In genomic region chr17:27353469-27354050, GRCh38 we compare ENCODE assay signal across 8 cellular contexts. TPM values are rescaled to one million over a fixed set of nuclear protein-coding genes. Genes with fewer than 3 reads are reported as not detected.
DNase-seq lines count a peak whose midpoint lies in the region; ATAC-seq lines count a peak whose summit lies in the region.

No MANE protein-coding gene starts in this region.

- H3K4me1 ChIP-seq in CD4-positive, CD25-positive, alpha-beta regulatory T cell (ENCODE audit: control insufficient read depth, insufficient read depth, low read length, poor library complexity, severe bottlenecking) = peaks cover 21% of the 10 kb centered on the region
- no peaks in the 10 kb centered on the region for H3K4me1 ChIP-seq in ectodermal cell (ENCODE audit: control insufficient read depth, insufficient read depth, low read length)

- H3K4me1 Mint-ChIP-seq in CD4-positive, CD25-positive, alpha-beta regulatory T cell = peaks cover 5 to 21% (median 7%) of the 10 kb centered on the region in 4 donors
- peaks cover 23% of the 10 kb centered on the region for H3K4me1 Mint-ChIP-seq in activated CD8-positive, alpha-beta T cell treated with anti-CD3 and anti-CD28 coated beads, Interleukin-2, amount 10 ng/mL, durations not matched to agents 7 days and 5 days (ENCODE audit: low read depth)

- no peaks in the 10 kb centered on the region for H3K9me3 Mint-ChIP-seq in CD4-positive, CD25-positive, alpha-beta regulatory T cell
- no peaks in the 10 kb centered on the region for H3K9me3 Mint-ChIP-seq in activated CD8-positive, alpha-beta T cell treated with anti-CD3 and anti-CD28 coated beads, Interleukin-2, amount 10 ng/mL, durations not matched to agents 7 days and 5 days (ENCODE audit: insufficient read depth)

- no peaks in the 10 kb centered on the region for H3K9me3 ChIP-seq in CD4-positive, CD25-positive, alpha-beta regulatory T cell (ENCODE audit: control insufficient read depth in 2 of 2, low read length in 2 of 2)
- H3K9me3 ChIP-seq in ectodermal cell (ENCODE audit: control insufficient read depth, low read length) = no peaks in the 10 kb centered on the region

- peak overlapping the region; percentile 62 for H3K4me3 ChIP-seq in CD4-positive, CD25-positive, alpha-beta regulatory T cell (ENCODE audit: low read depth, low read length)
- H3K4me3 ChIP-seq in ectodermal cell (ENCODE audit: insufficient read depth, low read depth, low read length) = peak overlapping the region; percentile 78

- WGBS in ectodermal cell, 2 experiments = 1 to 2% methylated on average over 57 of the region's 57 CpGs

- no peaks in the 10 kb centered on the region for H3K27me3 ChIP-seq in CD4-positive, CD25-positive, alpha-beta regulatory T cell (ENCODE audit: control insufficient read depth, insufficient read depth, low read length)
- no peaks in the 10 kb centered on the region for H3K27me3 ChIP-seq in ectodermal cell (ENCODE audit: control insufficient read depth, insufficient read depth, low read length, poor library complexity, severe bottlenecking)

- no peaks in the 10 kb centered on the region for H3K36me3 ChIP-seq in CD4-positive, CD25-positive, alpha-beta regulatory T cell (ENCODE audit: control insufficient read depth, insufficient read depth, low read length)
- no peaks in the 10 kb centered on the region for H3K36me3 ChIP-seq in ectodermal cell (ENCODE audit: control insufficient read depth, insufficient read depth, low read length)

- H3K27ac ChIP-seq in CD4-positive, CD25-positive, alpha-beta regulatory T cell (ENCODE audit: insufficient read depth, low read length, poor library complexity, severe bottlenecking) = peak overlapping the region; percentile 85
- H3K27ac ChIP-seq in ectodermal cell (ENCODE audit: insufficient read depth, low read depth, low read length, poor library complexity, severe bottlenecking) = peak overlapping the region; percentile 63

- H3K4me3 Mint-ChIP-seq in CD4-positive, CD25-positive, alpha-beta regulatory T cell = peak overlapping the region; percentile 58 to 86 (median 71)
- H3K4me3 Mint-ChIP-seq in activated CD8-positive, alpha-beta T cell treated with anti-CD3 and anti-CD28 coated beads, Interleukin-2, amount 10 ng/mL, durations not matched to agents 7 days and 5 days = peak overlapping the region; percentile 81

- CTCF ChIA-PET in activated CD8-positive, alpha-beta T cell treated with anti-CD3 and anti-CD28 coated beads, Interleukin-2, amount 10 ng/mL, durations not matched to agents 7 days and 5 days (lab: Charles Lee) = interaction anchor here (0.6 to 3.2 kb wide), 23 partner anchors 9 to 268 kb away, joined by 3 to 48 read pairs (median 5); partner anchors contain the start of gene WSB1

- peak overlapping the region; percentile 16 to 93 (median 27) for H3K27ac Mint-ChIP-seq in CD4-positive, CD25-positive, alpha-beta regulatory T cell
- H3K27ac Mint-ChIP-seq in activated CD8-positive, alpha-beta T cell treated with anti-CD3 and anti-CD28 coated beads, Interleukin-2, amount 10 ng/mL, durations not matched to agents 7 days and 5 days = peak overlapping the region; percentile 95

- peak; percentile 80 to 89 (median 80) for DNase-seq in CD4-positive, CD25-positive, alpha-beta regulatory T cell
- DNase-seq in NCI-H82 (lab: John Stamatoyannopoulos, UW) (peak; percentile 95), medulla oblongata (ENCODE audit: extremely low spot score) (peak; percentile 94)
- peak; percentile 92 for DNase-seq in activated CD8-positive, alpha-beta T cell treated with anti-CD3 and anti-CD28 coated beads, Interleukin-2, amount 10 ng/mL, durations not matched to agents 7 days and 5 days
- peak; percentile 76 to 83 (median 77) for DNase-seq in stimulated activated CD4-positive, alpha-beta T cell treated with anti-CD3 and anti-CD28 coated beads, TNF-alpha, amount 100 ng/mL, for 48 hours (ENCODE audit: low read depth in 3 of 3)

- peak; percentile 92 to 93 for ATAC-seq in CD4-positive, CD25-positive, alpha-beta regulatory T cell (ENCODE audit: low read depth in 2 of 2)
- peak; percentile 77 for ATAC-seq in GM19351 (IDR thresholded peaks at IDR 0.05; ENCODE audit: unreplicated experiment)
- peak; percentile 81 for ATAC-seq in HG03520 (IDR thresholded peaks at IDR 0.05; ENCODE audit: unreplicated experiment)
- peak; percentile 95 for ATAC-seq in activated CD8-positive, alpha-beta T cell treated with anti-CD3 and anti-CD28 coated beads, Interleukin-2, amount 10 ng/mL, durations not matched to agents 7 days and 5 days

- POLR2A ChIA-PET in activated CD8-positive, alpha-beta T cell treated with anti-CD3 and anti-CD28 coated beads, Interleukin-2, amount 10 ng/mL, durations not matched to agents 7 days and 5 days (lab: Charles Lee) = interaction anchor here (0.9 kb wide), 1 partner anchor 16 kb away, joined by 3 read pairs; no protein-coding TSS in a partner anchor

- peaks cover 5% of the 10 kb centered on the region for H3K27me3 Mint-ChIP-seq in CD4-positive, CD25-positive, alpha-beta regulatory T cell
- H3K27me3 Mint-ChIP-seq in activated CD8-positive, alpha-beta T cell treated with anti-CD3 and anti-CD28 coated beads, Interleukin-2, amount 10 ng/mL, durations not matched to agents 7 days and 5 days (ENCODE audit: low read depth) = no peaks in the 10 kb centered on the region

- H3K36me3 Mint-ChIP-seq in CD4-positive, CD25-positive, alpha-beta regulatory T cell = no peaks in the 10 kb centered on the region
- H3K36me3 Mint-ChIP-seq in activated CD8-positive, alpha-beta T cell treated with anti-CD3 and anti-CD28 coated beads, Interleukin-2, amount 10 ng/mL, durations not matched to agents 7 days and 5 days (ENCODE audit: low read depth) = no peaks in the 10 kb centered on the region

RNA-seq across cellular contexts. Expression of gene WSB1, which starts 59.6 kb away (rescaled TPM):
- 181 TPM for total RNA-seq in CD4-positive, CD25-positive, alpha-beta regulatory T cell
- polyA plus RNA-seq in CD4-positive, CD25-positive, alpha-beta regulatory T cell = 100 to 1,000 TPM; 176 to 280 (median 191) TPM
- total RNA-seq in activated CD8-positive, alpha-beta T cell treated with anti-CD3 and anti-CD28 coated beads, Interleukin-2, amount 10 ng/mL, durations not matched to agents 7 days and 5 days = 100 to 1,000 TPM; 118 to 121 TPM
- polyA plus RNA-seq in ectodermal cell (2013, experiment 1 of 4) = 205 TPM
- polyA plus RNA-seq in ectodermal cell (2013, experiment 2 of 4) = 208 TPM
- 196 TPM for polyA plus RNA-seq in ectodermal cell (2013, experiment 3 of 4)
- 228 TPM for polyA plus RNA-seq in ectodermal cell (2013, experiment 4 of 4)

Comparison
In these comparisons a context has a peak if more than half of its experiments do, and no peak if none do; other contexts are left out.
1. Peak in every context shown above with its lines: DNase-seq, ATAC-seq, H3K4me3 ChIP-seq and H3K27ac ChIP-seq.